Comparison of ENCODE assay signal across 8 cellular contexts in genomic region chr19:4402171-4403004, GRCh38. TPM values are rescaled to one million over a fixed set of nuclear protein-coding genes. Genes with fewer than 3 reads are reported as not detected.
DNase-seq lines count a peak whose midpoint lies in the region; ATAC-seq and TF ChIP-seq lines count a peak whose summit lies in the region.

TSS of gene CHAF1A (plus strand) at chr19:4402640. CDS start at chr19:4402763, 123 bp downstream.

- H3K36me3 ChIP-seq in CD8-positive, alpha-beta T cell (ENCODE audit: insufficient read depth, low read length): no peaks in the 10 kb centered on the region
- H3K36me3 ChIP-seq in lung (ENCODE audit: control insufficient read depth in 2 of 2, insufficient read depth in 2 of 2, low read length in 2 of 2): no peaks in the 10 kb centered on the region

- H3K4me1 ChIP-seq in CD8-positive, alpha-beta T cell (ENCODE audit: insufficient read depth, low read length): peaks cover 42% of the 10 kb centered on the region
- peaks cover 0 to 16% of the 10 kb centered on the region in 2 donors for H3K4me1 ChIP-seq in lung (ENCODE audit: control insufficient read depth in 2 of 2, insufficient read depth in 2 of 2, low read length in 2 of 2)

- peak; percentile 90 for ATAC-seq in CD8-positive, alpha-beta T cell
- peak; percentile 64 for ATAC-seq in GM19467 (IDR thresholded peaks at IDR 0.05; ENCODE audit: unreplicated experiment)
- peak; percentile 91 for ATAC-seq in lung (ENCODE audit: insufficient read depth, low FRiP score)

- POLR2A ChIA-PET in CD8-positive, alpha-beta T cell (lab: Charles Lee): interaction anchor here (0.5 to 1.8 kb wide), 6 partner anchors 32 to 1314 kb away, joined by 3 to 12 read pairs (median 4); partner anchors contain the start of genes HDGFL2 and YJU2

- DNase-seq in CD8-positive, alpha-beta T cell: peak; percentile 97 to 100 (median 98)
- DNase-seq in HS-27A (ENCODE audit: low read depth): peak; percentile 98
- DNase-seq in NK-92 (lab: John Stamatoyannopoulos, UW; ENCODE audit: unreplicated experiment): peak; percentile 97
- peak; percentile 97 to 98 for DNase-seq in activated CD8-positive, alpha-beta memory T cell treated with anti-CD3 and anti-CD28 coated beads for 1 hour (ENCODE audit: extremely low read depth in 1 of 2, low read depth in 1 of 2)
- peak; percentile 99 for DNase-seq in effector CD8-positive, alpha-beta T cell (lab: John Stamatoyannopoulos, UW)
- peak; percentile 100 for DNase-seq in lung (ENCODE audit: low spot score)
- peak; percentile 95 to 98 (median 98) for DNase-seq in stimulated activated CD4-positive, alpha-beta T cell treated with anti-CD3 and anti-CD28 coated beads, TNF-alpha, amount 100 ng/mL, for 4 hours (ENCODE audit: low read depth in 3 of 3)

- WGBS in lung, 2 donors: 0% methylated on average over 56 to 84 of the region's 84 CpGs

- no peaks in the 10 kb centered on the region for H3K9me3 ChIP-seq in CD8-positive, alpha-beta T cell (ENCODE audit: low read length)
- no peaks in the 10 kb centered on the region for H3K9me3 ChIP-seq in lung (ENCODE audit: control insufficient read depth in 2 of 2, insufficient read depth in 1 of 2, low read length in 1 of 2)

- no peaks in the 10 kb centered on the region for H3K27me3 ChIP-seq in CD8-positive, alpha-beta T cell (ENCODE audit: insufficient read depth, low read length)
- no peaks in the 10 kb centered on the region for H3K27me3 ChIP-seq in lung (ENCODE audit: control insufficient read depth, insufficient read depth)

- H3K4me3 ChIP-seq in CD8-positive, alpha-beta T cell (ENCODE audit: low read depth, low read length): peak within 1 kb of the TSS; percentile 69
- H3K4me3 ChIP-seq in lung: peak within 1 kb of the TSS; percentile 77

- intact Hi-C loops in CD8-positive, alpha-beta T cell (cut with DNase I, micrococcal nuclease): loop anchor here (1.0 to 10.0 kb wide), 11 partner anchors 55 to 1425 kb away; partner anchors contain the start of genes UBXN6 (in 2 of the 2), APBA3 (in 1 of the 2), CACTIN (in 1 of the 2) and DPP9 (in 1 of the 2)

- TF ChIP-seq CTCF in CD8-positive, alpha-beta T cell (IDR thresholded peaks at IDR 0.05): no peak
- no peak for TF ChIP-seq CTCF in lung (IDR thresholded peaks at IDR 0.05; ENCODE audit: control extremely low read depth, extremely low read depth)

- peaks cover 6% of the 10 kb centered on the region for H3K36me3 Mint-ChIP-seq in CD8-positive, alpha-beta T cell

- H3K9me3 Mint-ChIP-seq in CD8-positive, alpha-beta T cell: no peaks in the 10 kb centered on the region

- peak within 1 kb of the TSS; percentile 73 for H3K27ac ChIP-seq in CD8-positive, alpha-beta T cell (ENCODE audit: low read depth, low read length)
- H3K27ac ChIP-seq in lung (ENCODE audit: low read depth in 1 of 2, low read length in 1 of 2): peak within 1 kb of the TSS; percentile 34 to 87

- H3K27me3 Mint-ChIP-seq in CD8-positive, alpha-beta T cell (ENCODE audit: low read depth): no peaks in the 10 kb centered on the region

- peak within 1 kb of the TSS; percentile 91 for H3K4me3 Mint-ChIP-seq in CD8-positive, alpha-beta T cell

- peak within 1 kb of the TSS; percentile 98 for H3K27ac Mint-ChIP-seq in CD8-positive, alpha-beta T cell

- CTCF ChIA-PET in CD8-positive, alpha-beta T cell (lab: Charles Lee): interaction anchor here (1.0 to 1.5 kb wide), 5 partner anchors 22 to 1402 kb away, joined by 3 to 8 read pairs (median 5); partner anchors contain the start of gene YJU2

- peaks cover 46% of the 10 kb centered on the region for H3K4me1 Mint-ChIP-seq in CD8-positive, alpha-beta T cell (ENCODE audit: low read depth)

RNA-seq across cellular contexts. Expression of gene CHAF1A, which starts in this region (rescaled TPM):
- total RNA-seq in CD8-positive, alpha-beta T cell: 10 to 100 TPM; 26.3 to 28.1 TPM
- 10 to 100 TPM in 1 of 2 donors, 1 to 10 TPM in 1; 10.0 to 16.7 TPM for total RNA-seq in lung
- polyA plus RNA-seq in lung: 1 to 10 TPM; 6.8 to 7.4 TPM

Comparison
In these comparisons a context has a peak if more than half of its experiments do, and no peak if none do; other contexts are left out.
1. Peak in every context shown above with its lines: DNase-seq, ATAC-seq, H3K4me3 ChIP-seq and H3K27ac ChIP-seq.